ENCODE assay signal across 12 cellular contexts in genomic region chr4:151798678-151799416, GRCh38. TPM values are rescaled to one million over a fixed set of nuclear protein-coding genes. Genes with fewer than 3 reads are reported as not detected.
DNase-seq lines count a peak whose midpoint lies in the region; ATAC-seq and TF ChIP-seq lines count a peak whose summit lies in the region.
"Had no signal": no experiment of that assay in that cellular context is flagged by ENCODE, and none has a peak within 500 bp of the region (broad histone marks: within the 10 kb centered on the region; RNA-seq: fewer than 3 reads in every experiment).

No MANE protein-coding gene starts in this region.

- H3K27me3 ChIP-seq in heart right ventricle: no peaks in the 10 kb centered on the region

- peak overlapping the region; percentile 2 to 83 (median 74) for H3K27ac ChIP-seq in heart right ventricle
- H3K27ac ChIP-seq: epithelial cell of prostate, left lung, thoracic aorta had no signal

- no peaks in the 10 kb centered on the region for H3K36me3 ChIP-seq in heart right ventricle
- H3K36me3 ChIP-seq: left lung, thoracic aorta had no signal

- H3K9me3 ChIP-seq in heart right ventricle: peaks cover 0 to 7% (median 0%) of the 10 kb centered on the region in 11 donors
- H3K9me3 ChIP-seq: left lung, thoracic aorta had no signal

- H3K4me3 ChIP-seq in heart right ventricle: no peak overlapping the region
- H3K4me3 ChIP-seq: left lung, thoracic aorta had no signal

- no peak for DNase-seq in heart right ventricle
- no peak for DNase-seq in medulla oblongata (ENCODE audit: extremely low spot score)
- no peak for DNase-seq in activated CD8-positive, alpha-beta memory T cell treated with anti-CD3 and anti-CD28 coated beads, Interleukin-2, amount 50 U/mL, for 4 hours
- no peak for DNase-seq in NCI-H1105 treated with DMSO at 0.1 percent for 48 hours (lab: John Stamatoyannopoulos, UW)
- DNase-seq in NCI-H510A (lab: John Stamatoyannopoulos, UW): no peak
- DNase-seq: activated naive CD8-positive, alpha-beta T cell treated with anti-CD3 and anti-CD28 coated beads, Interleukin-2, amount 50 U/mL, for 24 hours; left lung had no signal

- H3K4me1 ChIP-seq in heart right ventricle: peaks cover 0 to 25% (median 9%) of the 10 kb centered on the region in 9 donors
- H3K4me1 ChIP-seq: left lung had no signal

- no peak for TF ChIP-seq CTCF in heart right ventricle (IDR thresholded peaks at IDR 0.05)

- intact Hi-C loops in heart right ventricle (cut with DNase I): no loop called here

- 41 to 42% methylated on average over 6 of the region's 6 CpGs for WGBS in heart right ventricle, 2 donors

- ATAC-seq in GM18508 (IDR thresholded peaks at IDR 0.05; ENCODE audit: insufficient read depth, unreplicated experiment) (peak; percentile 70), GM21423 (IDR thresholded peaks at IDR 0.05; ENCODE audit: unreplicated experiment) (peak; percentile 77), HG03159 (IDR thresholded peaks at IDR 0.05; ENCODE audit: unreplicated experiment) (peak; percentile 75), heart right ventricle (peak; percentile 48 to 94 (median 84))
- ATAC-seq: activated naive CD8-positive, alpha-beta T cell treated with anti-CD3 and anti-CD28 coated beads, Interleukin-2, amount 50 U/mL, for 24 hours; left lung had no signal

RNA-seq across cellular contexts. Expression of gene GATB, which starts 38.0 kb away (rescaled TPM):
- total RNA-seq in heart right ventricle: 100 to 1,000 TPM in 2 of 10 donors, 10 to 100 TPM in 8; 79.0 to 122 (median 88.5) TPM
- 100 to 1,000 TPM in 1 of 2 donors, 10 to 100 TPM in 1; 39.1 to 168 TPM for polyA plus RNA-seq in heart right ventricle
